Comparison of ENCODE assay signal across 24 cellular contexts in the genomic region with DNA sequence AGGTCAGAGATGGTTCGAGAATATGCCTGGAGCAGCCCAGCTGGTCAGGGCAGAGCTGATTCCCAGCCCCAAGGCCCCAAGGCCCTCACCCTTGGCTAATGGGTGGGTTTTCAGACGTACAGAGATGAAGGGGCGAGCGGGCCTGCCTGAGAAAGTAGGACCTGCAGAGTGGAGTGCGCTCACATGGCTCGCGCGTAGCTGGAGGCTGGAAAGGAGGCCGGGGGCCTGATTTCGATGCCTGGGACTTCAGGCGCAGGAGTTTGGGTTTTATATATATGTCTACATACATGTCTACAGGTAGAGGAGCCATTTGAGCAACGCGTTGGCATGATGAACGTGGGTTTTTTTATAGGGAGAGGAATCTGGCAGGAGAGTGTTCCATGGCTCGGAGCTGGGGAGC.
"Had no signal": no experiment of that assay in that cellular context is flagged by ENCODE, and none has a peak within 500 bp of the region (broad histone marks: within the 10 kb centered on the region; RNA-seq: fewer than 3 reads in every experiment).

No MANE protein-coding gene starts in this region.

- H3K9ac ChIP-seq: parathyroid adenoma had no signal

- H3K9me3 Mint-ChIP-seq: natural killer cell treated with Interleukin-12 subunit alpha and Interleukin-12 subunit beta and Interleukin-15 and Interleukin-18, amount 100 ng/mL, for 72 hours had no signal

- H3K36me3 ChIP-seq: left lung, lower lobe of right lung, neutrophil, sigmoid colon, suprapubic skin, transverse colon, uterus had no signal

- H3K36me3 Mint-ChIP-seq: natural killer cell treated with Interleukin-12 subunit alpha and Interleukin-12 subunit beta and Interleukin-15 and Interleukin-18, amount 100 ng/mL, for 72 hours had no signal

- H3K9me3 ChIP-seq: left lung, neutrophil, suprapubic skin, transverse colon, upper lobe of right lung, uterus had no signal

- H3K27ac ChIP-seq: esophagus muscularis mucosa, foreskin keratinocyte, left lung, lower lobe of right lung, neutrophil, parathyroid adenoma, sigmoid colon, suprapubic skin, transverse colon, upper lobe of right lung, uterus had no signal

- H3K27me3 Mint-ChIP-seq: dendritic cell treated with granulocyte-macrophage colony-stimulating factor and Interleukin-4, amounts not matched to agents 40 ng/mL and 50 ng/mL, for 4 days; naive B cell; natural killer cell treated with Interleukin-12 subunit alpha and Interleukin-12 subunit beta and Interleukin-15 and Interleukin-18, amount 100 ng/mL, for 72 hours; progenitor cell of endocrine pancreas; stimulated activated naive B cell treated with anti-CD40 and anti-IgM and Interleukin-4, amounts not matched to agents 10 μg/mL and 1 μg/mL and 100 μg/mL, for 72 hours; stimulated activated naive CD8-positive, alpha-beta T cell treated with anti-CD3 and anti-CD28 coated beads, Interleukin-15, Interleukin-2, amounts not matched to agents 100 ng/mL and 50 ng/mL, for 24 hours had no signal

- H3K27me3 ChIP-seq: esophagus muscularis mucosa, foreskin keratinocyte, left lung, neutrophil, sigmoid colon, suprapubic skin, transverse colon, upper lobe of right lung, uterus had no signal

- H3K27ac Mint-ChIP-seq: dendritic cell treated with granulocyte-macrophage colony-stimulating factor and Interleukin-4, amounts not matched to agents 40 ng/mL and 50 ng/mL, for 4 days; natural killer cell treated with Interleukin-12 subunit alpha and Interleukin-12 subunit beta and Interleukin-15 and Interleukin-18, amount 100 ng/mL, for 72 hours; progenitor cell of endocrine pancreas; stimulated activated naive B cell treated with anti-CD40 and anti-IgM and Interleukin-4, amounts not matched to agents 10 μg/mL and 1 μg/mL and 100 μg/mL, for 72 hours; stimulated activated naive CD8-positive, alpha-beta T cell treated with anti-CD3 and anti-CD28 coated beads, Interleukin-15, Interleukin-2, amounts not matched to agents 100 ng/mL and 50 ng/mL, for 24 hours had no signal

- H3K4me3 Mint-ChIP-seq: dendritic cell treated with granulocyte-macrophage colony-stimulating factor and Interleukin-4, amounts not matched to agents 40 ng/mL and 50 ng/mL, for 4 days; natural killer cell treated with Interleukin-12 subunit alpha and Interleukin-12 subunit beta and Interleukin-15 and Interleukin-18, amount 100 ng/mL, for 72 hours; neural crest cell; stimulated activated naive B cell treated with anti-CD40 and anti-IgM and Interleukin-4, amounts not matched to agents 10 μg/mL and 1 μg/mL and 100 μg/mL, for 72 hours; stimulated activated naive CD8-positive, alpha-beta T cell treated with anti-CD3 and anti-CD28 coated beads, Interleukin-15, Interleukin-2, amounts not matched to agents 100 ng/mL and 50 ng/mL, for 24 hours had no signal

- DNase-seq: central memory CD4-positive, alpha-beta T cell; effector CD8-positive, alpha-beta T cell; foreskin keratinocyte; kidney; left lung; lower lobe of right lung; naive B cell; right cardiac atrium; sigmoid colon; stimulated activated CD4-positive, alpha-beta T cell treated with anti-CD3 and anti-CD28 coated beads, Interleukin-2, amount 100 ng/mL, for 24 hours; stimulated activated CD4-positive, alpha-beta T cell treated with anti-CD3 and anti-CD28 coated beads, Interleukin-4, amount 100 ng/mL, for 24 hours; stimulated activated naive B cell treated with anti-CD40 and anti-IgM and Interleukin-4, amounts not matched to agents 10 μg/mL and 1 μg/mL and 100 μg/mL, for 72 hours; transverse colon; upper lobe of right lung; uterus had no signal

- H3K4me3 ChIP-seq: esophagus muscularis mucosa, left lung, lower lobe of right lung, sigmoid colon, suprapubic skin, transverse colon, upper lobe of right lung, uterus had no signal

- H3K4me1 ChIP-seq: foreskin keratinocyte, uterus had no signal
